8 cellular contexts compared by ENCODE assay signal in the genomic region with DNA sequence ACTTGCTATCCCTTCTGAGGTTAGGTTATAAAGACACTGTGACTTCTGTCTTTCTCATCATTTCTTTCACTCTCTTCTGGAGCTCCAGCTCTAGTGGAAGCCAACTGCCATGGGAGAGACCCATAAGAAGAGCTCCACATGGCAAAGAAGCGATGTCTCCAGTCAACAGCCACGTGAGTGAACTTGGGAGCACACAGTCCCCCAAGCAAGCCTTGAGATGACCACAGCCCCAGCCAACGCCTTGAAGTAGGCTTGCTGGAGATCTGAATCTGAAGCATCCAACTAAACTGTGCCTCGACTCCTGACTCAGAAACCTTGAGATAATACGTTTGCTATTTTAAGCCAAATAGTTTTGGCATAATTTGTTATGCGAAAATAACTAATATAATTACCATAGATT.
"Had no signal": no experiment of that assay in that cellular context is flagged by ENCODE, and none has a peak within 500 bp of the region (broad histone marks: within the 10 kb centered on the region; RNA-seq: fewer than 3 reads in every experiment).

No MANE protein-coding gene starts in this region.

- H3K36me3 ChIP-seq: HAP-1 had no signal

- H3K4me1 ChIP-seq: HAP-1 had no signal

- H3K4me3 ChIP-seq: GM23248, HAP-1, K562 had no signal

- H3K9me3 ChIP-seq: HAP-1 had no signal

- H3K27ac ChIP-seq: GM23248 had no signal

- DNase-seq: GM23248, GOT3, H7, HFFc6 had no signal

- ATAC-seq: HCT116, HepG2, K562 had no signal
